Comparison of ENCODE assay signal across 9 cellular contexts in the genomic region with DNA sequence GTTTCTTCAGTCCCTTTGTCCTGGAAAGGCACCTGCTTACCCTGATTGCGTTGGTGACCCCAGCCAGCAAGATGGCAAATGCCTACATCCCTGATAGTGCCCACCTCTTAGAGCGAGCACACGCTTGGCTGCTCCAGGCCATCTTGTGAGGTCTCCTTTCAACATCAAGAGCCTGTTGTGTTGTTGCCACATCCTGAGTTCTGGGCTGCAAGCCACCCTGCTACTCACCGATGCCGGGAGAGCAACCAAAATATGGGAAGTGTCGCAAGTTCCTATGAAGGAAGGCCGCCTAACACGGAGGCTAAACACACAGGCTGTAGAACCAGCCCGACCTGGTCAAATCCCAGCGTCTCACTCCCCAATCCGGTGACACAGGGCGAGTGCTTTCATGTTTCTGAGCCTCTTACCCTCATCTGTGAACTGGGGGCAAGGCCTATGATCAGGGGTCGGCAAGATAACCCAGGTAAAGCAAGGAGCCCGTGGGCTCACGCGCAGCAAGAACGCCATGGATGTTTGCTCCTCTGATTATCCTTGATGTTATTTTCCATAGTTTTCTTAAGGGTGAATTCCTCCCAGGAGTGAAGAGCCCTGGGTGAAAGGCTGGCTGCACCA.
DNase-seq lines count a peak whose midpoint lies in the region; ATAC-seq and TF ChIP-seq lines count a peak whose summit lies in the region.
"Had no signal": no experiment of that assay in that cellular context is flagged by ENCODE, and none has a peak within 500 bp of the region (broad histone marks: within the 10 kb centered on the region; RNA-seq: fewer than 3 reads in every experiment).

No MANE protein-coding gene starts in this region.

- H3K9me2 ChIP-seq in PC-9 (ENCODE audit: insufficient read depth), result no peaks in the 10 kb centered on the region

- H3K27ac Mint-ChIP-seq in natural killer cell treated with Interleukin-12 subunit alpha and Interleukin-12 subunit beta and Interleukin-15 and Interleukin-18, amount 100 ng/mL, for 72 hours, result peak overlapping the region; percentile 95 to 99

- H3K4me1 Mint-ChIP-seq in natural killer cell treated with Interleukin-12 subunit alpha and Interleukin-12 subunit beta and Interleukin-15 and Interleukin-18, amount 100 ng/mL, for 72 hours (ENCODE audit: low read depth in 2 of 2), result peaks cover 73 to 94% of the 10 kb centered on the region in 2 donors

- no peak overlapping the region for H3K4me3 ChIP-seq in BLaER1
- H3K4me3 ChIP-seq in PC-9, result no peak overlapping the region
- H3K4me3 ChIP-seq in epithelial cell of esophagus (ENCODE audit: low read length), result no peak overlapping the region

- peaks cover 13% of the 10 kb centered on the region for H3K36me3 Mint-ChIP-seq in natural killer cell treated with Interleukin-12 subunit alpha and Interleukin-12 subunit beta and Interleukin-15 and Interleukin-18, amount 100 ng/mL, for 72 hours

- H3K9me3 ChIP-seq in BLaER1 (peaks cover 6% of the 10 kb centered on the region), PC-9 (ENCODE audit: insufficient read depth, low read depth) (peaks cover 4% of the 10 kb centered on the region; the same call in 1 of the 2 replicates)

- H3K27ac ChIP-seq in BLaER1, result no peak overlapping the region
- H3K27ac ChIP-seq in PC-9, result peak overlapping the region; percentile 99

- CTCF ChIA-PET in PC-9 (lab: Charles Lee), result no interaction called here

- H3F3A ChIP-seq in PC-9 (ENCODE audit: insufficient read depth, low read depth), result peaks cover 57% of the 10 kb centered on the region

- no peak overlapping the region; the same call in 1 of the 2 replicates for H3K9ac ChIP-seq in BLaER1

- BruUV-seq in PC-9 (replicated peaks; lab: Mats Ljungman, UMichigan), result no TSS peak

- peak; percentile 1 to 31 for ATAC-seq in natural killer cell treated with Interleukin-12 subunit alpha and Interleukin-12 subunit beta and Interleukin-15 and Interleukin-18, amount 100 ng/mL, for 72 hours
- ATAC-seq in GM18511 (IDR thresholded peaks at IDR 0.05; ENCODE audit: unreplicated experiment) (no peak), GM18907 (IDR thresholded peaks at IDR 0.05; ENCODE audit: unreplicated experiment) (no peak)

- intact Hi-C loops in PC-9 (cut with micrococcal nuclease; ENCODE audit: unreplicated experiment), result no loop called here

- no peaks in the 10 kb centered on the region for H3K27me3 Mint-ChIP-seq in natural killer cell treated with Interleukin-12 subunit alpha and Interleukin-12 subunit beta and Interleukin-15 and Interleukin-18, amount 100 ng/mL, for 72 hours

- H3K4me2 ChIP-seq in BLaER1, result peak overlapping the region; percentile 86
- H3K4me2 ChIP-seq in PC-9, result peak overlapping the region; percentile 71

- TF ChIP-seq CTCF in PC-9 (conservative IDR thresholded peaks at IDR 0.05), result no peak
- TF ChIP-seq CTCF in epithelial cell of esophagus (IDR thresholded peaks at IDR 0.05; ENCODE audit: insufficient read depth, low read depth, low read length, missing control alignments), result no peak
- no peak for TF ChIP-seq CTCF in GM20000 (IDR thresholded peaks at IDR 0.05; ENCODE audit: extremely low read depth, missing control alignments)

- H3K36me3 ChIP-seq in BLaER1, result peaks cover 15% of the 10 kb centered on the region
- H3K36me3 ChIP-seq in PC-9 (ENCODE audit: low read depth), result no peaks in the 10 kb centered on the region

- H4K20me1 ChIP-seq in BLaER1, result peaks cover 49% of the 10 kb centered on the region
- H4K20me1 ChIP-seq in PC-9 (ENCODE audit: insufficient read depth), result no peaks in the 10 kb centered on the region

- no peak overlapping the region for H2AFZ ChIP-seq in PC-9

- no peaks in the 10 kb centered on the region for H3K9me3 Mint-ChIP-seq in natural killer cell treated with Interleukin-12 subunit alpha and Interleukin-12 subunit beta and Interleukin-15 and Interleukin-18, amount 100 ng/mL, for 72 hours

- H3K4me1 ChIP-seq in BLaER1, result peaks cover 61% of the 10 kb centered on the region
- peaks cover 62% of the 10 kb centered on the region for H3K4me1 ChIP-seq in PC-9 (replicated peaks; ENCODE audit: insufficient read depth)

- peak; percentile 39 to 97 for DNase-seq in PC-9
- peak; percentile 89 for DNase-seq in epithelial cell of esophagus (ENCODE audit: low read depth)
- no peak for DNase-seq in natural killer cell treated with Interleukin-12 subunit alpha and Interleukin-12 subunit beta and Interleukin-15 and Interleukin-18, amount 100 ng/mL, for 72 hours (ENCODE audit: low spot score)
- no peak for DNase-seq in NCI-H1417 (lab: John Stamatoyannopoulos, UW)
- no peak for DNase-seq in GM20000 (ENCODE audit: low spot score)
- DNase-seq: activated CD4-positive, CD25-positive, alpha-beta regulatory T cell treated with anti-CD3 and anti-CD28 coated beads, Interleukin-2, amount 50 U/mL, for 72 hours had no signal

- peak overlapping the region; percentile 94 for H3K4me3 Mint-ChIP-seq in natural killer cell treated with Interleukin-12 subunit alpha and Interleukin-12 subunit beta and Interleukin-15 and Interleukin-18, amount 100 ng/mL, for 72 hours

- H3K27me3 ChIP-seq in BLaER1 (peaks cover 23% of the 10 kb centered on the region), PC-9 (ENCODE audit: insufficient read depth, low read depth) (no peaks in the 10 kb centered on the region)

- H3K79me2 ChIP-seq in PC-9 (ENCODE audit: low read depth), result peaks cover 19% of the 10 kb centered on the region

- POLR2A ChIA-PET in PC-9 (lab: Charles Lee; ENCODE audit: unreplicated experiment), result no interaction called here

Comparison
In these comparisons a context has a peak if more than half of its experiments do, and no peak if none do; other contexts are left out.
1. DNase-seq: peak in PC-9 (2 of 2) and epithelial cell of esophagus (single experiment); none in natural killer cell treated with Interleukin-12 subunit alpha and Interleukin-12 subunit beta and Interleukin-15 and Interleukin-18, amount 100 ng/mL, for 72 hours (single experiment), NCI-H1417 (0 of 3) and GM20000 (single experiment).
2. ATAC-seq: peak in natural killer cell treated with Interleukin-12 subunit alpha and Interleukin-12 subunit beta and Interleukin-15 and Interleukin-18, amount 100 ng/mL, for 72 hours (2 of 2); none in GM18511 (single experiment) and GM18907 (single experiment).